1 cellular context compared by ENCODE assay signal in genomic region chr3:55405436-55405835, GRCh38.
TF ChIP-seq lines count a peak whose summit lies in the region.

No MANE protein-coding gene starts in this region.

TF ChIP-seq in K562, 482 proteins besides CTCF, POLR2A, EP300 and RAD21 (continued from another document):
- TF ChIP-seq ZNF318 (IDR thresholded peaks at IDR 0.05; ENCODE audit: borderline replicate concordance in 1 of 2, low read depth in 1 of 2), result no peak
